ENCODE assay signal across 1 cellular context in the genomic region with DNA sequence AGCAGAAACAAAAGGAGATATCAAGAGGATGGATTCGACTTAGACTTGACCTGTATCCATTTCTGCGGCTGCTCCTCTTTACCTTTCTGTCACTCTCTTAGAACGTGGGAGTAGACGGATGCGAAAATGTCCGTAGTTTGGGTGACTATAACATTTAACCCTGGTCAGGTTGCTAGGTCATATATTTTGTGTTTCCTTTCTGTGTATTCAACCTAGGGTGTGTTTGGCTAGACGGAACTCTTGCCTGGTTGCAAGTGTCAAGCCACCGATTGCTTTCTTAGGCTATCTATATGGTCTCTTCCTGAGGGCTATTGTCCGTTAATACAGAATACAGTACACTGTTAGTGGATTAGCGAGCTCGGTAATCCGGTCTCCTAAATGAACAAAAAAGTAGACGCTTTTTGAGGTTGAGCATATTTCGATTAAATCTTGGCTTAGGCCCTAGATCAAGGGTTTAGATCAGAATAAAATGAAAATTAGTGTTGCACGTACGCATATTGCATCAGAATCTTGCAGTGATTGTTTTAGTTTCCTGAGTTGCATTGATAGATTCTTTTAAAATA.
TF ChIP-seq lines count a peak whose summit lies in the region.

No MANE protein-coding gene starts in this region.

TF ChIP-seq in K562, 482 proteins besides CTCF, POLR2A, EP300 and RAD21 (continued from another document):
- TF ChIP-seq, protein P1, sequence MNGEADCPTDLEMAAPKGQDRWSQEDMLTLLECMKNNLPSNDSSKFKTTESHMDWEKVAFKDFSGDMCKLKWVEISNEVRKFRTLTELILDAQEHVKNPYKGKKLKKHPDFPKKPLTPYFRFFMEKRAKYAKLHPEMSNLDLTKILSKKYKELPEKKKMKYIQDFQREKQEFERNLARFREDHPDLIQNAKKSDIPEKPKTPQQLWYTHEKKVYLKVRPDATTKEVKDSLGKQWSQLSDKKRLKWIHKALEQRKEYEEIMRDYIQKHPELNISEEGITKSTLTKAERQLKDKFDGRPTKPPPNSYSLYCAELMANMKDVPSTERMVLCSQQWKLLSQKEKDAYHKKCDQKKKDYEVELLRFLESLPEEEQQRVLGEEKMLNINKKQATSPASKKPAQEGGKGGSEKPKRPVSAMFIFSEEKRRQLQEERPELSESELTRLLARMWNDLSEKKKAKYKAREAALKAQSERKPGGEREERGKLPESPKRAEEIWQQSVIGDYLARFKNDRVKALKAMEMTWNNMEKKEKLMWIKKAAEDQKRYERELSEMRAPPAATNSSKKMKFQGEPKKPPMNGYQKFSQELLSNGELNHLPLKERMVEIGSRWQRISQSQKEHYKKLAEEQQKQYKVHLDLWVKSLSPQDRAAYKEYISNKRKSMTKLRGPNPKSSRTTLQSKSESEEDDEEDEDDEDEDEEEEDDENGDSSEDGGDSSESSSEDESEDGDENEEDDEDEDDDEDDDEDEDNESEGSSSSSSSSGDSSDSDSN (IDR thresholded peaks at IDR 0.05; ENCODE audit: borderline replicate concordance in 1 of 2, low read depth in 2 of 2, low read length in 2 of 2): no peak
- TF ChIP-seq CEBPB (tag; IDR thresholded peaks at IDR 0.05) (peak; percentile 36; the same call in 1 of the 2 replicates), TCF7 (IDR thresholded peaks at IDR 0.05; ENCODE audit: borderline replicate concordance) (no peak), MCM3 (IDR thresholded peaks at IDR 0.05) (no peak), XRCC4 (IDR thresholded peaks at IDR 0.05; ENCODE audit: extremely low read depth, insufficient read depth, insufficient read length) (no peak), ELF4 (CRISPR knock-in tag; IDR thresholded peaks at IDR 0.05) (no peak)
- TF ChIP-seq, protein P2, sequence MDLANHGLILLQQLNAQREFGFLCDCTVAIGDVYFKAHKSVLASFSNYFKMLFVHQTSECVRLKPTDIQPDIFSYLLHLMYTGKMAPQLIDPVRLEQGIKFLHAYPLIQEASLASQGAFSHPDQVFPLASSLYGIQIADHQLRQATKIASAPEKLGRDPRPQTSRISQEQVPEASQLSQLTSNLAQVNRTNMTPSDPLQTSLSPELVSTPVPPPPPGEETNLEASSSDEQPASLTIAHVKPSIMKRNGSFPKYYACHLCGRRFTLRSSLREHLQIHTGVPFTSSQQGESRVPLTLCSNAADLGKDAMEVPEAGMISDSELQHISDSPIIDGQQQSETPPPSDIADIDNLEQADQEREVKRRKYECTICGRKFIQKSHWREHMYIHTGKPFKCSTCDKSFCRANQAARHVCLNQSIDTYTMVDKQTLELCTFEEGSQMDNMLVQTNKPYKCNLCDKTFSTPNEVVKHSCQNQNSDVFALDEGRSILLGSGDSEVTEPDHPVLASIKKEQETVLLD (IDR thresholded peaks at IDR 0.05): no peak
- TF ChIP-seq, protein P3, sequence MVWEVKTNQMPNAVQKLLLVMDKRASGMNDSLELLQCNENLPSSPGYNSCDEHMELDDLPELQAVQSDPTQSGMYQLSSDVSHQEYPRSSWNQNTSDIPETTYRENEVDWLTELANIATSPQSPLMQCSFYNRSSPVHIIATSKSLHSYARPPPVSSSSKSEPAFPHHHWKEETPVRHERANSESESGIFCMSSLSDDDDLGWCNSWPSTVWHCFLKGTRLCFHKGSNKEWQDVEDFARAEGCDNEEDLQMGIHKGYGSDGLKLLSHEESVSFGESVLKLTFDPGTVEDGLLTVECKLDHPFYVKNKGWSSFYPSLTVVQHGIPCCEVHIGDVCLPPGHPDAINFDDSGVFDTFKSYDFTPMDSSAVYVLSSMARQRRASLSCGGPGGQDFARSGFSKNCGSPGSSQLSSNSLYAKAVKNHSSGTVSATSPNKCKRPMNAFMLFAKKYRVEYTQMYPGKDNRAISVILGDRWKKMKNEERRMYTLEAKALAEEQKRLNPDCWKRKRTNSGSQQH (CRISPR knock-in tag; IDR thresholded peaks at IDR 0.05): no peak
- TF ChIP-seq, protein P4, sequence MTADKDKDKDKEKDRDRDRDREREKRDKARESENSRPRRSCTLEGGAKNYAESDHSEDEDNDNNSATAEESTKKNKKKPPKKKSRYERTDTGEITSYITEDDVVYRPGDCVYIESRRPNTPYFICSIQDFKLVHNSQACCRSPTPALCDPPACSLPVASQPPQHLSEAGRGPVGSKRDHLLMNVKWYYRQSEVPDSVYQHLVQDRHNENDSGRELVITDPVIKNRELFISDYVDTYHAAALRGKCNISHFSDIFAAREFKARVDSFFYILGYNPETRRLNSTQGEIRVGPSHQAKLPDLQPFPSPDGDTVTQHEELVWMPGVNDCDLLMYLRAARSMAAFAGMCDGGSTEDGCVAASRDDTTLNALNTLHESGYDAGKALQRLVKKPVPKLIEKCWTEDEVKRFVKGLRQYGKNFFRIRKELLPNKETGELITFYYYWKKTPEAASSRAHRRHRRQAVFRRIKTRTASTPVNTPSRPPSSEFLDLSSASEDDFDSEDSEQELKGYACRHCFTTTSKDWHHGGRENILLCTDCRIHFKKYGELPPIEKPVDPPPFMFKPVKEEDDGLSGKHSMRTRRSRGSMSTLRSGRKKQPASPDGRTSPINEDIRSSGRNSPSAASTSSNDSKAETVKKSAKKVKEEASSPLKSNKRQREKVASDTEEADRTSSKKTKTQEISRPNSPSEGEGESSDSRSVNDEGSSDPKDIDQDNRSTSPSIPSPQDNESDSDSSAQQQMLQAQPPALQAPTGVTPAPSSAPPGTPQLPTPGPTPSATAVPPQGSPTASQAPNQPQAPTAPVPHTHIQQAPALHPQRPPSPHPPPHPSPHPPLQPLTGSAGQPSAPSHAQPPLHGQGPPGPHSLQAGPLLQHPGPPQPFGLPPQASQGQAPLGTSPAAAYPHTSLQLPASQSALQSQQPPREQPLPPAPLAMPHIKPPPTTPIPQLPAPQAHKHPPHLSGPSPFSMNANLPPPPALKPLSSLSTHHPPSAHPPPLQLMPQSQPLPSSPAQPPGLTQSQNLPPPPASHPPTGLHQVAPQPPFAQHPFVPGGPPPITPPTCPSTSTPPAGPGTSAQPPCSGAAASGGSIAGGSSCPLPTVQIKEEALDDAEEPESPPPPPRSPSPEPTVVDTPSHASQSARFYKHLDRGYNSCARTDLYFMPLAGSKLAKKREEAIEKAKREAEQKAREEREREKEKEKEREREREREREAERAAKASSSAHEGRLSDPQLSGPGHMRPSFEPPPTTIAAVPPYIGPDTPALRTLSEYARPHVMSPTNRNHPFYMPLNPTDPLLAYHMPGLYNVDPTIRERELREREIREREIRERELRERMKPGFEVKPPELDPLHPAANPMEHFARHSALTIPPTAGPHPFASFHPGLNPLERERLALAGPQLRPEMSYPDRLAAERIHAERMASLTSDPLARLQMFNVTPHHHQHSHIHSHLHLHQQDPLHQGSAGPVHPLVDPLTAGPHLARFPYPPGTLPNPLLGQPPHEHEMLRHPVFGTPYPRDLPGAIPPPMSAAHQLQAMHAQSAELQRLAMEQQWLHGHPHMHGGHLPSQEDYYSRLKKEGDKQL (CRISPR knock-in tag; IDR thresholded peaks at IDR 0.05; ENCODE audit: borderline replicate concordance): no peak
- TF ChIP-seq, protein P5, sequence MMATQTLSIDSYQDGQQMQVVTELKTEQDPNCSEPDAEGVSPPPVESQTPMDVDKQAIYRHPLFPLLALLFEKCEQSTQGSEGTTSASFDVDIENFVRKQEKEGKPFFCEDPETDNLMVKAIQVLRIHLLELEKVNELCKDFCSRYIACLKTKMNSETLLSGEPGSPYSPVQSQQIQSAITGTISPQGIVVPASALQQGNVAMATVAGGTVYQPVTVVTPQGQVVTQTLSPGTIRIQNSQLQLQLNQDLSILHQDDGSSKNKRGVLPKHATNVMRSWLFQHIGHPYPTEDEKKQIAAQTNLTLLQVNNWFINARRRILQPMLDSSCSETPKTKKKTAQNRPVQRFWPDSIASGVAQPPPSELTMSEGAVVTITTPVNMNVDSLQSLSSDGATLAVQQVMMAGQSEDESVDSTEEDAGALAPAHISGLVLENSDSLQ (IDR thresholded peaks at IDR 0.05): 0 out of 2 replicates have a peak, but pooled peaks have one; percentile 6
TF ChIP-seq in K562: peak in this region for 7.
